9 cellular contexts compared by ENCODE assay signal in genomic region chr17:1764705-1765104, GRCh38. TPM values are rescaled to one million over a fixed set of nuclear protein-coding genes. Genes with fewer than 3 reads are reported as not detected.
DNase-seq lines count a peak whose midpoint lies in the region; ATAC-seq and TF ChIP-seq lines count a peak whose summit lies in the region.
"Not testable (repeated sequence)": the region's sequence is repeated elsewhere in the genome, so short reads cannot be mapped to it uniquely, and the experiment has no call there.
"Had no signal": no experiment of that assay in that cellular context is flagged by ENCODE, and none has a peak within 500 bp of the region (broad histone marks: within the 10 kb centered on the region; RNA-seq: fewer than 3 reads in every experiment).

No MANE protein-coding gene starts in this region.

- peaks cover 20% of the 10 kb centered on the region for H3F3A ChIP-seq in DOHH2 (ENCODE audit: control insufficient read depth, insufficient read depth)
- H3F3A ChIP-seq in smooth muscle cell (ENCODE audit: low read depth) = not testable (repeated sequence)

- not testable (repeated sequence) for H3K27me3 Mint-ChIP-seq in T-cell, naive B cell
- peaks cover 16% of the 10 kb centered on the region for H3K27me3 Mint-ChIP-seq in activated naive CD4-positive, alpha-beta T cell treated with anti-CD3 and anti-CD28 coated beads, Interleukin-2, amount 10 ng/mL, durations not matched to agents 7 days and 5 days

- not testable (repeated sequence) for H3K27me3 ChIP-seq in DOHH2 (ENCODE audit: control insufficient read depth, low read length); colonic mucosa; smooth muscle cell (ENCODE audit: low read depth); uterus

- H3K27ac ChIP-seq in DOHH2 (ENCODE audit: low read depth, low read length) (peak overlapping the region; percentile 81), colonic mucosa (peak overlapping the region; percentile 69), smooth muscle cell (ENCODE audit: low read depth) (peak overlapping the region; percentile 84), uterus (peak overlapping the region; percentile 93 to 95)

- H3K4me3 Mint-ChIP-seq in T-cell = peak overlapping the region; percentile 37 to 74 (median 51)
- H3K4me3 Mint-ChIP-seq in activated naive CD4-positive, alpha-beta T cell treated with anti-CD3 and anti-CD28 coated beads, Interleukin-2, amount 10 ng/mL, durations not matched to agents 7 days and 5 days = peak overlapping the region; percentile 51
- H3K4me3 Mint-ChIP-seq in naive B cell = peak overlapping the region in 7 of 8 donors; percentile 48 to 88 (median 61)

- H3K9me3 Mint-ChIP-seq in T-cell; activated naive CD4-positive, alpha-beta T cell treated with anti-CD3 and anti-CD28 coated beads, Interleukin-2, amount 10 ng/mL, durations not matched to agents 7 days and 5 days; naive B cell: not testable (repeated sequence)

- POLR2A ChIA-PET in T-cell (lab: Charles Lee) = interaction anchor here (0.6 to 0.8 kb wide), 3 partner anchors 39 to 204 kb away, joined by 3 to 7 read pairs (median 7); no protein-coding TSS in a partner anchor

- H2AFZ ChIP-seq in smooth muscle cell (ENCODE audit: low read depth) = not testable (repeated sequence)

- TF ChIP-seq CTCF in DOHH2 (IDR thresholded peaks at IDR 0.05; ENCODE audit: low read depth, low read length, poor library complexity, severe bottlenecking); colonic mucosa (IDR thresholded peaks at IDR 0.05); smooth muscle cell (IDR thresholded peaks at IDR 0.05; ENCODE audit: borderline replicate concordance, insufficient read depth, poor library complexity, severe bottlenecking); uterus (IDR thresholded peaks at IDR 0.05): not testable (repeated sequence)

- not testable (repeated sequence) for TF ChIP-seq POLR2A in uterus (IDR thresholded peaks at IDR 0.05)

- H3K36me3 Mint-ChIP-seq in T-cell; activated naive CD4-positive, alpha-beta T cell treated with anti-CD3 and anti-CD28 coated beads, Interleukin-2, amount 10 ng/mL, durations not matched to agents 7 days and 5 days; naive B cell: not testable (repeated sequence)

- H3K4me1 ChIP-seq in DOHH2 (ENCODE audit: control insufficient read depth, low read length) (peaks cover 78% of the 10 kb centered on the region), smooth muscle cell (ENCODE audit: low read depth) (peaks cover 18% of the 10 kb centered on the region)
- not testable (repeated sequence) for H3K4me1 ChIP-seq in colonic mucosa, uterus

- CTCF ChIA-PET in T-cell (lab: Charles Lee) = interaction anchor here in 1 of 2 donors (0.5 kb wide), 1 partner anchor 20 kb away, joined by 3 read pairs; no protein-coding TSS in a partner anchor
- CTCF ChIA-PET in activated naive CD4-positive, alpha-beta T cell treated with anti-CD3 and anti-CD28 coated beads, Interleukin-2, amount 10 ng/mL, durations not matched to agents 7 days and 5 days (lab: Charles Lee) = interaction anchor here (1.3 kb wide), 1 partner anchor 43 kb away, joined by 7 read pairs; no protein-coding TSS in a partner anchor

- not testable (repeated sequence) for DNase-seq in T-cell; activated naive CD4-positive, alpha-beta T cell treated with anti-CD3 and anti-CD28 coated beads, Interleukin-2, amount 10 ng/mL, durations not matched to agents 7 days and 5 days; colonic mucosa; left ventricle myocardium superior; naive B cell; smooth muscle cell (lab: John Stamatoyannopoulos, UW; ENCODE audit: unreplicated experiment); uterus

- peak overlapping the region; percentile 97 to 98 for H3K27ac Mint-ChIP-seq in T-cell
- peak overlapping the region; percentile 95 for H3K27ac Mint-ChIP-seq in activated naive CD4-positive, alpha-beta T cell treated with anti-CD3 and anti-CD28 coated beads, Interleukin-2, amount 10 ng/mL, durations not matched to agents 7 days and 5 days
- peak overlapping the region in 3 of 6 donors; percentile 37 to 52 (median 41) for H3K27ac Mint-ChIP-seq in naive B cell

- intact Hi-C loops in colonic mucosa (cut with DNase I); left ventricle myocardium superior (cut with micrococcal nuclease); uterus (cut with DNase I; ENCODE audit: low total_unique reads): not testable (repeated sequence)

- H3K4me1 Mint-ChIP-seq in T-cell (peaks cover 49 to 53% (median 52%) of the 10 kb centered on the region in 3 donors), naive B cell (peaks cover 23 to 46% (median 30%) of the 10 kb centered on the region in 3 donors)
- peaks cover 45% of the 10 kb centered on the region for H3K4me1 Mint-ChIP-seq in activated naive CD4-positive, alpha-beta T cell treated with anti-CD3 and anti-CD28 coated beads, Interleukin-2, amount 10 ng/mL, durations not matched to agents 7 days and 5 days

- H3K9ac ChIP-seq in colonic mucosa (ENCODE audit: low read depth in 2 of 2, low read length in 2 of 2); smooth muscle cell (ENCODE audit: low read depth): not testable (repeated sequence)

- ATAC-seq in T-cell (replicated peaks in 1 of 4) (peak in 2 of 4 experiments; percentile 3 to 21), left ventricle myocardium superior (peak; percentile 8)
- not testable (repeated sequence) for ATAC-seq in naive B cell (ENCODE audit: low read depth in 2 of 2)

- not testable (repeated sequence) for H3K79me2 ChIP-seq in DOHH2 (ENCODE audit: control insufficient read depth, low read length); smooth muscle cell (ENCODE audit: low read depth)

- H3K9me2 ChIP-seq in DOHH2 (replicated peaks; ENCODE audit: control insufficient read depth, low read length) = not testable (repeated sequence)

- not testable (repeated sequence) for H3K36me3 ChIP-seq in DOHH2 (ENCODE audit: control insufficient read depth, low read length); colonic mucosa; smooth muscle cell (ENCODE audit: low read depth); uterus

- H3K4me3 ChIP-seq in DOHH2 (ENCODE audit: low read length) (peak overlapping the region; percentile 17), smooth muscle cell (peak overlapping the region; percentile 0)
- H3K4me3 ChIP-seq in colonic mucosa, uterus: not testable (repeated sequence)

- H3K4me2 ChIP-seq in DOHH2 (ENCODE audit: low read length) = peak overlapping the region; percentile 48
- peak overlapping the region; percentile 82 for H3K4me2 ChIP-seq in smooth muscle cell

- not testable (repeated sequence) for H3K9me3 ChIP-seq in DOHH2 (ENCODE audit: control insufficient read depth, insufficient read depth, low read length); colonic mucosa; smooth muscle cell (replicated peaks; ENCODE audit: low read depth); uterus

- WGBS in smooth muscle cell (ENCODE audit: low lambda C conversion rate) = 82% methylated on average over 6 of the region's 7 CpGs

- not testable (repeated sequence) for H4K20me1 ChIP-seq in DOHH2 (ENCODE audit: control insufficient read depth, insufficient read depth, low read depth, low read length); smooth muscle cell (ENCODE audit: low read depth)

RNA-seq across cellular contexts. Expression of gene SERPINF1, which starts 2.8 kb away (rescaled TPM):
- 1 to 10 TPM in 4 of 5 donors, under 1 TPM in 1; 0.68 to 8.9 (median 4.4) TPM for total RNA-seq in T-cell
- total RNA-seq in colonic mucosa = 10 to 100 TPM; 13.3 to 39.7 TPM
- total RNA-seq in left ventricle myocardium superior = 146 TPM
- polyA plus RNA-seq in naive B cell (ENCODE audit: low read depth in 6 of 6) = 10 to 100 TPM in 1 of 6 donors, 1 to 10 TPM in 5; 1.3 to 15.3 (median 5.4) TPM
- 645 and 778 TPM in 2 replicates for total RNA-seq in smooth muscle cell
- polyA plus RNA-seq in smooth muscle cell = 370 and 498 TPM in 2 replicates
- total RNA-seq in uterus = 100 to 1,000 TPM; 217 to 567 (median 435) TPM

RNA-seq across cellular contexts. Expression of gene SERPINF2, which starts 22.0 kb away (rescaled TPM):
- total RNA-seq in T-cell (1 to 10 TPM in 4 of 5 donors, under 1 TPM in 1; 0.86 to 2.9 (median 1.4) TPM), colonic mucosa (1 to 10 TPM; 1.0 to 1.7 TPM), left ventricle myocardium superior (1.4 TPM), smooth muscle cell (0.18 and 0.36 TPM in 2 replicates), uterus (10 to 100 TPM in 2 of 4 donors, 1 to 10 TPM in 1, under 1 TPM in 1; 0.83 to 21.5 (median 10.0) TPM)
- polyA plus RNA-seq in naive B cell (ENCODE audit: low read depth in 6 of 6) (under 1 TPM in 3 of 6 donors, not detected in 3; 0.25 to 0.59 (median 0.40) TPM), smooth muscle cell (0.22 and 0.66 TPM in 2 replicates)
- polyA plus RNA-seq: cardiac muscle cell had no signal

RNA-seq across cellular contexts. Expression of gene WDR81, which starts 40.2 kb away (rescaled TPM):
- total RNA-seq in T-cell (10 to 100 TPM; 41.4 to 76.0 (median 63.1) TPM), colonic mucosa (10 to 100 TPM in 1 of 2 donors, 1 to 10 TPM in 1; 9.2 to 16.0 TPM), left ventricle myocardium superior (7.6 TPM), smooth muscle cell (5.6 and 5.7 TPM in 2 replicates), uterus (10 to 100 TPM; 23.6 to 40.7 (median 29.9) TPM)
- polyA plus RNA-seq in naive B cell (ENCODE audit: low read depth in 6 of 6) (10 to 100 TPM in 3 of 6 donors, 1 to 10 TPM in 3; 2.1 to 19.1 (median 9.9) TPM), smooth muscle cell (9.7 TPM in 2 replicates)

RNA-seq across cellular contexts. Expression of gene TLCD2, which starts 54.5 kb away (rescaled TPM):
- total RNA-seq in T-cell (under 1 TPM; 0.25 to 0.82 (median 0.59) TPM), colonic mucosa (10 to 100 TPM; 30.2 to 32.6 TPM), left ventricle myocardium superior (1.7 TPM), smooth muscle cell (2.5 and 3.4 TPM in 2 replicates), uterus (1 to 10 TPM in 3 of 4 donors, under 1 TPM in 1; 0.88 to 8.0 (median 5.4) TPM)
- polyA plus RNA-seq in naive B cell (ENCODE audit: low read depth in 6 of 6) (not detected), smooth muscle cell (1.9 and 3.6 TPM in 2 replicates)
